1 cellular context compared by ENCODE assay signal in the genomic region with DNA sequence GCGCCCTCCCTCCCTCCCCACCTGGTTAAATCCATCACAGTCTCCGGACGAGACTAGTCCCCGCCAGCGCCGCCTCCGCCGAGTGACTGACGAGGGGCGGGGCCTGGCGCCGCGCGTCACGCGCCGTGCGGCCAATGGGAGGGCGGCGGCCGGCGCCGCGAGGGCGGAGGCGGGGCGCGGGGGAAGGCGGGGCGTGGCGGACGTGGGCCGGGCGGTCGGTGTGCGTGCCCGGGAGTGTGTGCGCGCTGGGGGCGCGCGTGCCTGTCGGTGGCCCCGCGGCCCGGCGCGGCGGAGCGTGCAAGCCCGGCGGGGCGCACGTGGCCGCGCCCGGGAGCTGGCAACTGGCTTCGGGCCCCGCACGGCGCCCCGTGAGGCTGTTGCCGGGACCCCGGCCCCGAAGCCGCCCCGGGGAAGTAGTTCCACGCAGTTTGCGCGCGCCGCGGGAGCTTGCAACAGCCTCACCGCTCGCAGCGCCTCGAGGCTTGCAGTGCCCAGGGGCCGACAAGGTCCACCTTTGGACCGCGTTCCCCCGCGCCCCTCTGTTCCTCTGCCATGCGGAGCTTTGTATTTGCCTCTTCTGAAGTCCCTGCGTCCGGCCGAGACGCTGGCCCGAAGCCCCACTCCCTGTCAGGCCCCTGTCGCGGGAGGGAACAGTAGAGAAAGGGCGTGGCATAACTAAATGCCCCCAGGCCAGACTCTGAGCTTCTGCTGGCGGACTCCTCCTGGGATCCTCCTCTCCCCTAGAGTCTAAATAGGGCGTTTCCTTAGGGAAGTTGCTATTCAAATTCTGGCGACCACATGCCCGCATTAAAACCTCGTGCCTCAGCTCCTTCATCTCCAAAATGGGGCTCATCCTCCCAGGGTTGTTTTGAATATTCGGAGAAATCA.
TF ChIP-seq lines count a peak whose summit lies in the region.

No MANE protein-coding gene starts in this region.

TF ChIP-seq in HCT116, 20 proteins besides CTCF, POLR2A, EP300 and RAD21 (continued from another document):
- TF ChIP-seq, protein P1, sequence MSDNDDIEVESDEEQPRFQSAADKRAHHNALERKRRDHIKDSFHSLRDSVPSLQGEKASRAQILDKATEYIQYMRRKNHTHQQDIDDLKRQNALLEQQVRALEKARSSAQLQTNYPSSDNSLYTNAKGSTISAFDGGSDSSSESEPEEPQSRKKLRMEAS (IDR thresholded peaks at IDR 0.05): 0 out of 2 replicates have a peak, but pooled peaks have one; percentile 37
- TF ChIP-seq EZH2phosphoT487 (IDR thresholded peaks at IDR 0.05; ENCODE audit: borderline replicate concordance): no peak
- TF ChIP-seq FOSL1 (IDR thresholded peaks at IDR 0.05; ENCODE audit: low read depth): no peak
- no peak for TF ChIP-seq ZNF274 (IDR thresholded peaks at IDR 0.05; ENCODE audit: low read depth, low read length)
TF ChIP-seq in HCT116: peak in this region for 1.
